Comparison of ENCODE assay signal across 8 cellular contexts in the genomic region with DNA sequence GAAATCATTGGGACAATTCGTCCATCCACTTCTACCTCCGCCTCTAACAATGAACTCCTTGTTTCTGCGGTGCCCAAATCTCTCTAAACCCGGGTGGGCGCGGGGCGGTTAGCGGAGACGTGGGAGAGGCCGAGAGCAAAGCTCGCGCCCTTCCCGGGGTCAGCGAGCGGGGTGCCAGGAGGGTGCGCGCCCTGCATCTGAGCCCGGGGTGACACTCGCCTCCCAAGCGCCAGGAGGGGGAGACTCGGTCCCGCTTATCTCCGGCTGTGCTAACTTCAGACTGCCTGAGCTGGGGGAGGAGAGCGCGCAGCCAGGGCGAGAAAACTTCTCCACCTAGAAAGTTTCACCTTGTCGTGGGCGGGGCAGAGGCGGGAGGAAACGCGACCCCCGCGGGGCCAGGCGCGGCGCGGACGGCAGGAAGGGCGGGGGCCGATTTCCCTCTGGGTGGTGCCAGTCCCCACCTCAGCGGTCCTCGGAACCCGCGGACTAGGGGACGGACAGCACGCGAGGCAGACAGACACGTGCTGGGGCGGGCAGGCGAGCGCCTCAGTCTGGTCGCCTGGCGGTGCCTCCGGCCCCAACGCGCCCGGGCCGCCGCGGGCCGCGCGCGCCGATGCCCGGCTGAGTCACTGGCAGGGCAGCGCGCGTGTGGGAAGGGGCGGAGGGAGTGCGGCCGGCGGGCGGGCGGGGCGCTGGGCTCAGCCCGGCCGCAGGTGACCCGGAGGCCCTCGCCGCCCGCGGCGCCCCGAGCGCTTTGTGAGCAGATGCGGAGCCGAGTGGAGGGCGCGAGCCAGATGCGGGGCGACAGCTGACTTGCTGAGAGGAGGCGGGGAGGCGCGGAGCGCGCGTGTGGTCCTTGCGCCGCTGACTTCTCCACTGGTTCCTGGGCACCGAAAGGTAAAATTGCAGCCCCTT. TPM values are rescaled to one million over a fixed set of nuclear protein-coding genes. Genes with fewer than 3 reads are reported as not detected.
DNase-seq lines count a peak whose midpoint lies in the region; ATAC-seq and TF ChIP-seq lines count a peak whose summit lies in the region.

TSS of gene MET (plus strand) at position 516 of the 915 bp plus-strand sequence. CDS start 26,889 bp downstream, outside the sequence.

- 6 to 7% methylated on average over 4 to 14 of the region's 101 CpGs for WGBS in gastroesophageal sphincter (ENCODE audit: low coverage in 1 of 2), 2 donors

- H3K9ac ChIP-seq in neural progenitor cell = no peak within 1 kb of the TSS

- TF ChIP-seq CTCF in CD14-positive monocyte (IDR thresholded peaks at IDR 0.05) (peak; percentile 50), gastroesophageal sphincter (IDR thresholded peaks at IDR 0.05) (peak in 3 of 4 experiments; percentile 40 to 78 (median 61)), neural progenitor cell (IDR thresholded peaks at IDR 0.05) (peak; percentile 55), type B pancreatic cell (conservative IDR thresholded peaks at IDR 0.05) (peak; percentile 55)

- H3K27ac Mint-ChIP-seq in CD14-positive monocyte = peak within 1 kb of the TSS in 4 of 7 donors; percentile 24 to 82 (median 46)
- no peak within 1 kb of the TSS for H3K27ac Mint-ChIP-seq in activated naive CD4-positive, alpha-beta T cell treated with anti-CD3 and anti-CD28 coated beads for 36 hours
- H3K27ac Mint-ChIP-seq in neural progenitor cell = no peak within 1 kb of the TSS
- peak within 1 kb of the TSS; percentile 87 for H3K27ac Mint-ChIP-seq in type B pancreatic cell

- H3K36me3 ChIP-seq in gastroesophageal sphincter = no peaks in the 10 kb centered on the region
- no peaks in the 10 kb centered on the region for H3K36me3 ChIP-seq in neural progenitor cell

- H3K27ac ChIP-seq in gastroesophageal sphincter (peak within 1 kb of the TSS in 3 of 4 donors; percentile 60 to 84 (median 83)), neural progenitor cell (no peak within 1 kb of the TSS)

- H3K27me3 Mint-ChIP-seq in CD14-positive monocyte (ENCODE audit: low read depth in 3 of 3) = peaks cover 29 to 50% (median 41%) of the 10 kb centered on the region in 3 donors
- peaks cover 54% of the 10 kb centered on the region for H3K27me3 Mint-ChIP-seq in activated naive CD4-positive, alpha-beta T cell treated with anti-CD3 and anti-CD28 coated beads for 36 hours (ENCODE audit: low read depth)
- H3K27me3 Mint-ChIP-seq in neural progenitor cell (ENCODE audit: insufficient read depth, low read depth) = peaks cover 21% of the 10 kb centered on the region
- H3K27me3 Mint-ChIP-seq in type B pancreatic cell = peaks cover 37% of the 10 kb centered on the region

- intact Hi-C loops in CD14-positive monocyte (cut with micrococcal nuclease) = loop anchor here (5.0 to 10.0 kb wide), 3 partner anchors 70 to 133 kb away; no protein-coding TSS in a partner anchor
- intact Hi-C loops in activated naive CD4-positive, alpha-beta T cell treated with anti-CD3 and anti-CD28 coated beads for 36 hours (cut with micrococcal nuclease) = loop anchor here (1.0 to 10.0 kb wide), 6 partner anchors 80 to 497 kb away; no protein-coding TSS in a partner anchor

- ATAC-seq in GM19035 (IDR thresholded peaks at IDR 0.05; ENCODE audit: unreplicated experiment) = peak; percentile 91
- peak; percentile 85 for ATAC-seq in HG03139 (IDR thresholded peaks at IDR 0.05; ENCODE audit: unreplicated experiment)
- ATAC-seq in gastroesophageal sphincter = peak; percentile 95

- H3K4me3 ChIP-seq in gastroesophageal sphincter (peak within 1 kb of the TSS; percentile 40 to 59), neural progenitor cell (peak within 1 kb of the TSS; percentile 60)

- CTCF ChIA-PET in activated naive CD4-positive, alpha-beta T cell treated with anti-CD3 and anti-CD28 coated beads for 36 hours (lab: Charles Lee) = interaction anchor here (0.6 to 1.5 kb wide), 4 partner anchors 61 to 1229 kb away, joined by 3 to 4 read pairs (median 3); no protein-coding TSS in a partner anchor

- DNase-seq in CD14-positive monocyte (ENCODE audit: low spot score) (peak; percentile 74), NCI-H526 (lab: John Stamatoyannopoulos, UW) (peak; percentile 73 to 94), neural progenitor cell (ENCODE audit: low spot score) (peak; percentile 90), type B pancreatic cell (ENCODE audit: extremely low spot score, unreplicated experiment) (peak; percentile 81)
- DNase-seq in activated naive CD4-positive, alpha-beta T cell treated with anti-CD3 and anti-CD28 coated beads for 36 hours = peak; percentile 72

- peak within 1 kb of the TSS; percentile 92 for H2AFZ ChIP-seq in neural progenitor cell (replicated peaks)

- H3K9me3 Mint-ChIP-seq in CD14-positive monocyte (peaks cover 0 to 3% (median 0%) of the 10 kb centered on the region in 7 donors), neural progenitor cell (no peaks in the 10 kb centered on the region), type B pancreatic cell (no peaks in the 10 kb centered on the region)
- no peaks in the 10 kb centered on the region for H3K9me3 Mint-ChIP-seq in activated naive CD4-positive, alpha-beta T cell treated with anti-CD3 and anti-CD28 coated beads for 36 hours

- no peaks in the 10 kb centered on the region for H3K27me3 ChIP-seq in gastroesophageal sphincter
- peaks cover 45% of the 10 kb centered on the region for H3K27me3 ChIP-seq in neural progenitor cell

- H3K4me1 ChIP-seq in gastroesophageal sphincter (peaks cover 0 to 16% (median 0%) of the 10 kb centered on the region in 3 donors), neural progenitor cell (peaks cover 6% of the 10 kb centered on the region)

- H3K79me2 ChIP-seq in neural progenitor cell (ENCODE audit: low read depth) = no peaks in the 10 kb centered on the region

- H3K4me1 Mint-ChIP-seq in CD14-positive monocyte = peaks cover 13% of the 10 kb centered on the region
- peaks cover 2% of the 10 kb centered on the region for H3K4me1 Mint-ChIP-seq in activated naive CD4-positive, alpha-beta T cell treated with anti-CD3 and anti-CD28 coated beads for 36 hours (ENCODE audit: low read depth)
- H3K4me1 Mint-ChIP-seq in neural progenitor cell = peaks cover 13% of the 10 kb centered on the region
- H3K4me1 Mint-ChIP-seq in type B pancreatic cell (ENCODE audit: unreplicated experiment) = peaks cover 22% of the 10 kb centered on the region

- H4K20me1 ChIP-seq in neural progenitor cell (ENCODE audit: low read depth) = no peaks in the 10 kb centered on the region

- TF ChIP-seq EP300 in gastroesophageal sphincter (IDR thresholded peaks at IDR 0.05) = no peak

- H3K36me3 Mint-ChIP-seq in CD14-positive monocyte (peaks cover 0 to 3% of the 10 kb centered on the region in 2 donors), neural progenitor cell (no peaks in the 10 kb centered on the region), type B pancreatic cell (no peaks in the 10 kb centered on the region)
- H3K36me3 Mint-ChIP-seq in activated naive CD4-positive, alpha-beta T cell treated with anti-CD3 and anti-CD28 coated beads for 36 hours (ENCODE audit: low read depth) = no peaks in the 10 kb centered on the region

- H3K9me3 ChIP-seq in gastroesophageal sphincter = no peaks in the 10 kb centered on the region
- H3K9me3 ChIP-seq in neural progenitor cell (ENCODE audit: low read depth) = no peaks in the 10 kb centered on the region

- H3K4me2 ChIP-seq in neural progenitor cell = peak within 1 kb of the TSS; percentile 96

- no peaks in the 10 kb centered on the region for H3F3A ChIP-seq in neural progenitor cell (ENCODE audit: low read depth)

- H3K4me3 Mint-ChIP-seq in CD14-positive monocyte = peak within 1 kb of the TSS; percentile 70 to 91
- H3K4me3 Mint-ChIP-seq in activated naive CD4-positive, alpha-beta T cell treated with anti-CD3 and anti-CD28 coated beads for 36 hours = peak within 1 kb of the TSS; percentile 73
- H3K4me3 Mint-ChIP-seq in neural progenitor cell = peak within 1 kb of the TSS; percentile 89
- peak within 1 kb of the TSS; percentile 92 for H3K4me3 Mint-ChIP-seq in type B pancreatic cell

- peak in 1 of 2 donors; percentile 16 for TF ChIP-seq POLR2A in gastroesophageal sphincter (IDR thresholded peaks at IDR 0.05)

RNA-seq across cellular contexts. Expression of gene MET, which starts in this region (rescaled TPM):
- polyA plus RNA-seq in CD14-positive monocyte = not detected
- under 1 TPM; 0.42 to 0.52 TPM for total RNA-seq in activated naive CD4-positive, alpha-beta T cell treated with anti-CD3 and anti-CD28 coated beads for 36 hours
- total RNA-seq in gastroesophageal sphincter (10 to 100 TPM in 3 of 4 donors, 1 to 10 TPM in 1; 5.8 to 27.2 (median 21.3) TPM), neural progenitor cell (ENCODE audit: low replicate concordance) (7.0 and 8.4 TPM in 2 replicates), type B pancreatic cell (ENCODE audit: low replicate concordance) (34.2 and 49.1 TPM in 2 replicates)

Comparison
In these comparisons a context has a peak if more than half of its experiments do, and no peak if none do; other contexts are left out.
1. Peak in DNase-seq in CD14-positive monocyte; RNA of the gene not detected or under 1 TPM.
2. Peak in DNase-seq in activated naive CD4-positive, alpha-beta T cell treated with anti-CD3 and anti-CD28 coated beads for 36 hours; RNA of the gene not detected or under 1 TPM.
3. H3K27ac Mint-ChIP-seq: peak in CD14-positive monocyte (4 of 7) and type B pancreatic cell (single experiment); none in activated naive CD4-positive, alpha-beta T cell treated with anti-CD3 and anti-CD28 coated beads for 36 hours (single experiment) and neural progenitor cell (single experiment).
4. Peak in every context shown above with its lines, with median percentiles within 50 percentile points of each other: DNase-seq, H3K4me3 Mint-ChIP-seq, CTCF ChIP-seq and ATAC-seq.